Comparison of ENCODE assay signal across 8 cellular contexts in genomic region chr1:183022202-183023145, GRCh38. TPM values are rescaled to one million over a fixed set of nuclear protein-coding genes. Genes with fewer than 3 reads are reported as not detected.
A peak's percentile ranks its signal among the peaks of the same experiment; 100 is the strongest.
DNase-seq lines count a peak whose midpoint lies in the region; ATAC-seq and TF ChIP-seq lines count a peak whose summit lies in the region.

No MANE protein-coding gene starts in this region.

- CTCF ChIA-PET in CD8-positive, alpha-beta memory T cell (lab: Charles Lee), result no interaction called here

- peaks cover 0 to 6% (median 2%) of the 10 kb centered on the region in 5 donors for H3K9me3 Mint-ChIP-seq in CD8-positive, alpha-beta memory T cell

- H3K4me1 Mint-ChIP-seq in CD8-positive, alpha-beta memory T cell, result peaks cover 14 to 23% (median 16%) of the 10 kb centered on the region in 3 donors

- no peak overlapping the region for H3K4me3 ChIP-seq in CD8-positive, alpha-beta memory T cell (ENCODE audit: low read length)
- H3K4me3 ChIP-seq in iPS-18c (ENCODE audit: insufficient read depth, low read depth, low read length), result peak overlapping the region; percentile 68
- peak overlapping the region; percentile 56 for H3K4me3 ChIP-seq in retinal pigment epithelial cell (ENCODE audit: low read length)

- peak; percentile 28 for ATAC-seq in GM19351 (IDR thresholded peaks at IDR 0.05; ENCODE audit: unreplicated experiment)
- no peak for ATAC-seq in HG03097 (IDR thresholded peaks at IDR 0.05; ENCODE audit: low FRiP score, unreplicated experiment)

- in situ Hi-C loops in SK-MEL-5 (cut with HindIII; ENCODE audit: low pct_unique_long_range_greater_than_20kb, low sequenced_read_pairs), result no loop called here
- in situ Hi-C loops in T47D (cut with HindIII; ENCODE audit: low pct_unique_long_range_greater_than_20kb, low sequenced_read_pairs), result no loop called here

- peaks cover 32% of the 10 kb centered on the region for H3K27me3 ChIP-seq in CD8-positive, alpha-beta memory T cell (ENCODE audit: insufficient read depth, low read length, poor library complexity, severe bottlenecking)

- TF ChIP-seq CTCF in retinal pigment epithelial cell (conservative IDR thresholded peaks at IDR 0.05; ENCODE audit: low read depth, low read length), result no peak

- peaks cover 54 to 73% of the 10 kb centered on the region in 2 donors for H3K27me3 Mint-ChIP-seq in CD8-positive, alpha-beta memory T cell

- H3K4me3 Mint-ChIP-seq in CD8-positive, alpha-beta memory T cell, result peak overlapping the region in 6 of 7 donors; percentile 13 to 57 (median 39)

- H3K27ac Mint-ChIP-seq in CD8-positive, alpha-beta memory T cell, result no peak overlapping the region

- no peaks in the 10 kb centered on the region for H3K36me3 ChIP-seq in CD8-positive, alpha-beta memory T cell (ENCODE audit: insufficient read depth, low read length)

- peak in 1 of 5 donors; percentile 13 for DNase-seq in CD8-positive, alpha-beta memory T cell
- DNase-seq in HK-2 (ENCODE audit: unreplicated experiment), result peak; percentile 77
- peak; percentile 83 for DNase-seq in SK-MEL-5 (ENCODE audit: low read depth, low spot score)
- DNase-seq in T47D (ENCODE audit: low read depth in 1 of 2, low spot score in 1 of 2), result peak; percentile 64 to 86
- peak; percentile 94 for DNase-seq in retinal pigment epithelial cell (ENCODE audit: low read depth)

- no peaks in the 10 kb centered on the region for H3K9me3 ChIP-seq in CD8-positive, alpha-beta memory T cell (ENCODE audit: low read length)
- no peaks in the 10 kb centered on the region for H3K9me3 ChIP-seq in iPS-18c (ENCODE audit: control insufficient read depth, insufficient read depth, low read length)

- POLR2A ChIA-PET in CD8-positive, alpha-beta memory T cell (lab: Charles Lee), result no interaction called here

- no peaks in the 10 kb centered on the region for H3K36me3 Mint-ChIP-seq in CD8-positive, alpha-beta memory T cell

- peaks cover 11% of the 10 kb centered on the region for H3K4me1 ChIP-seq in CD8-positive, alpha-beta memory T cell (ENCODE audit: insufficient read depth, low read length)

- H3K27ac ChIP-seq in CD8-positive, alpha-beta memory T cell (ENCODE audit: low read depth, low read length), result no peak overlapping the region

RNA-seq across cellular contexts. Expression of gene LAMC1, which starts 0.7 kb away (rescaled TPM):
- under 1 TPM; 0.33 to 0.58 TPM for total RNA-seq in CD8-positive, alpha-beta memory T cell
- polyA plus RNA-seq in CD8-positive, alpha-beta memory T cell, result not detected
- total RNA-seq in SK-MEL-5 (2014; rRNA removed; shearing (Covaris generic)), result 114 and 138 TPM in 2 replicates
- 157 and 209 TPM in 2 replicates for polyA plus RNA-seq in SK-MEL-5 (2015; cell fraction: cytosol; rRNA removed)
- 47.1 and 60.2 TPM in 2 replicates for polyA plus RNA-seq in SK-MEL-5 (2015; cell fraction: nucleus; rRNA removed)

Comparison
In these comparisons a context has a peak if more than half of its experiments do, and no peak if none do; other contexts are left out.
1. RNA of gene LAMC1, which starts 0.7 kb away (total RNA-seq): 114 to 138 TPM in SK-MEL-5; 0.33 to 0.58 TPM in CD8-positive, alpha-beta memory T cell; every median in the first group is over 10 times any median in the second.